Comparison of ENCODE assay signal across 13 cellular contexts in the genomic region with DNA sequence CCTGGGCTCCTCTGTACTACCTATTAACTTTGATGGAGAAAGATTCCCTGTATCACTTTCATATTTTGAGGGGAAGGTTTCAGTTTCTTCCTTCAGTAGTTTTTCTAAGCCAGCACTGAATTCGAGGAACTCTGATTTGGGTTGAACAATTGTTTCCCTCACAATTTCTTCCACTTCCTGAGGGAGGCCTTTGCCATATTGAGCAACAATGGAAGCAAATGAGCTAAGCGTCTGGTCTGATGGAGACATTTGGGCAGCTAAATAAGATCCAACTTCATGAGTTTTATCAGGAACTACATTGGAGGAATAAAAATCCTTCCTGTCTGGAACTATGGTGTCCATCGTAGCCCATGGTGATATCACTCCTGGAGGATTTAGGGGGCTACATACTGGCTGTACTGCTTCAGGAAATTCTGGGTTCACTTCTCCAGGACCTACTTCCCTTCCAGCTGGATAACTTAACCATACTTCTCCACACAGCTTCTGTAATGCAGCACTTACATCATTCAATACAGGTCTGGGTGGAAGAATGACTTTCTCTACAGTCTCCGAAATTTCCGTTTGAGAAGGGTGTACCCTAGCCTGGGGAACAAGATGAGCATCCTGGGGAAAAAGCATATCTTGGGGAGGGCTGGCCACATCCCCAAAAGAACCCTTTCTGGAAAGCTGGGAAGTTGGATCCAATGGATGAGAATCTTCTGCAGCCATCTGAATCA. TPM values are rescaled to one million over a fixed set of nuclear protein-coding genes. Genes with fewer than 3 reads are reported as not detected.
"Had no signal": no experiment of that assay in that cellular context is flagged by ENCODE, and none has a peak within 500 bp of the region (broad histone marks: within the 10 kb centered on the region; RNA-seq: fewer than 3 reads in every experiment).

No MANE protein-coding gene starts in this region.

- H3K4me3 ChIP-seq: lower lobe of right lung, psoas muscle had no signal

- H3K4me1 ChIP-seq: lower lobe of right lung, psoas muscle had no signal

- H3K27ac ChIP-seq: lower lobe of right lung, psoas muscle had no signal

- ATAC-seq: activated T-cell treated with anti-CD3 and anti-CD28 coated beads, Interleukin-2, amount 50 U/mL, for 72 hours; lower lobe of right lung; psoas muscle; stimulated activated effector memory CD8-positive, alpha-beta T cell treated with anti-CD3 and anti-CD28 coated beads, Interleukin-12 subunit alpha, Interleukin-12 subunit beta, amount 100 ng/mL, for 72 hours had no signal

- H3K36me3 ChIP-seq: lower lobe of right lung had no signal

- H3K9me3 ChIP-seq: lower lobe of right lung, psoas muscle had no signal

- DNase-seq: activated CD4-positive, alpha-beta T cell treated with anti-CD3 and anti-CD28 coated beads, Interleukin-2, amount 10 ng/mL, durations not matched to agents 7 days and 5 days; activated CD8-positive, alpha-beta memory T cell treated with anti-CD3 and anti-CD28 coated beads, Interleukin-2, amount 50 U/mL, for 48 hours; activated gamma-delta T cell treated with Interleukin-2 at 50 U/mL for 16 hours; activated T-cell treated with anti-CD3 and anti-CD28 coated beads, Interleukin-2, amount 50 U/mL, for 72 hours; amniotic stem cell; lower lobe of right lung; midbrain; psoas muscle; stimulated activated CD4-positive, alpha-beta T cell treated with anti-CD3 and anti-CD28 coated beads, Interleukin-12 subunit alpha, Interleukin-12 subunit beta, amount 100 ng/mL, for 4 hours; stimulated activated CD4-positive, alpha-beta T cell treated with anti-CD3 and anti-CD28 coated beads, Interleukin-2, amount 100 ng/mL, for 24 hours had no signal

RNA-seq across cellular contexts. Expression of a gene that starts 38.9 kb away (rescaled TPM):
- total RNA-seq: epithelial cell of proximal tubule, neural crest cell had no signal
